11 cellular contexts compared by ENCODE assay signal in genomic region chr18:21099442-21099841, GRCh38. TPM values are rescaled to one million over a fixed set of nuclear protein-coding genes. Genes with fewer than 3 reads are reported as not detected.
DNase-seq lines count a peak whose midpoint lies in the region; ATAC-seq, FAIRE-seq and TF ChIP-seq lines count a peak whose summit lies in the region.
"Had no signal": no experiment of that assay in that cellular context is flagged by ENCODE, and none has a peak within 500 bp of the region (broad histone marks: within the 10 kb centered on the region; RNA-seq: fewer than 3 reads in every experiment).

No MANE protein-coding gene starts in this region.

- peak overlapping the region; percentile 21 for H3K4me3 Mint-ChIP-seq in T-helper 17 cell
- H3K4me3 Mint-ChIP-seq: activated CD8-positive, alpha-beta T cell treated with anti-CD3 and anti-CD28 coated beads for 36 hours had no signal

- peak; percentile 62 for FAIRE-seq in GM12891 (lab: Jason Lieb, UNC)

- DNase-seq in GM12891 (ENCODE audit: insufficient read length, low spot score) = no peak
- no peak for DNase-seq in T-helper 17 cell
- no peak for DNase-seq in NCI-H1436 treated with DMSO at 0.1 percent for 48 hours (lab: John Stamatoyannopoulos, UW)
- DNase-seq in NCI-H446 (lab: John Stamatoyannopoulos, UW) = no peak
- no peak for DNase-seq in NCI-H510A (lab: John Stamatoyannopoulos, UW)
- no peak for DNase-seq in activated effector memory CD4-positive, alpha-beta T cell treated with Interleukin-2 at 50 U/mL for 16 hours
- DNase-seq: activated CD8-positive, alpha-beta T cell treated with anti-CD3 and anti-CD28 coated beads for 36 hours; right lobe of liver; SIG-M5 had no signal

- H3K27ac Mint-ChIP-seq in T-helper 17 cell = peak overlapping the region; percentile 73
- H3K27ac Mint-ChIP-seq: activated CD8-positive, alpha-beta T cell treated with anti-CD3 and anti-CD28 coated beads for 36 hours had no signal

- H3K4me1 Mint-ChIP-seq in T-helper 17 cell = peaks cover 51% of the 10 kb centered on the region

- no peak for TF ChIP-seq POLR2A in GM12891 (IDR thresholded peaks at IDR 0.05; ENCODE audit: low read depth, low read length)

- no peaks in the 10 kb centered on the region for H3K27me3 Mint-ChIP-seq in T-helper 17 cell
- H3K27me3 Mint-ChIP-seq: activated CD8-positive, alpha-beta T cell treated with anti-CD3 and anti-CD28 coated beads for 36 hours had no signal

- peak; percentile 41 for ATAC-seq in GM19468 (IDR thresholded peaks at IDR 0.05; ENCODE audit: extremely low read depth, unreplicated experiment)
- ATAC-seq in HG03025 (IDR thresholded peaks at IDR 0.05; ENCODE audit: low FRiP score, unreplicated experiment) = peak; percentile 82
- peak; percentile 23 for ATAC-seq in T-helper 17 cell
- ATAC-seq: activated CD8-positive, alpha-beta T cell treated with anti-CD3 and anti-CD28 coated beads for 36 hours; right lobe of liver had no signal

- H3K36me3 Mint-ChIP-seq in T-helper 17 cell (ENCODE audit: low read depth) = peaks cover 2% of the 10 kb centered on the region

- no peaks in the 10 kb centered on the region for H3K9me3 ChIP-seq in T-helper 17 cell (ENCODE audit: control insufficient read depth, low read length, poor library complexity, severe bottlenecking)
- H3K9me3 ChIP-seq: right lobe of liver had no signal

TF ChIP-seq in GM12891, 5 proteins besides CTCF, POLR2A, EP300 and RAD21:
- TF ChIP-seq PAX5 (IDR thresholded peaks at IDR 0.05; ENCODE audit: insufficient read depth, low read length, severe bottlenecking) = peak; percentile 56
- peak; percentile 40; the same call in 1 of the 2 replicates for TF ChIP-seq SPI1 (IDR thresholded peaks at IDR 0.05; ENCODE audit: low read depth, low read length)
- no peak for TF ChIP-seq TAF1 (IDR thresholded peaks at IDR 0.05; ENCODE audit: low read depth, low read length)
- TF ChIP-seq POLR2AphosphoS5 (IDR thresholded peaks at IDR 0.05; ENCODE audit: low read depth, low read length) = no peak
- no peak for TF ChIP-seq POU2F2 (IDR thresholded peaks at IDR 0.05; ENCODE audit: low read depth, low read length)

RNA-seq across cellular contexts. Expression of gene ROCK1, which starts 12.2 kb away (rescaled TPM):
- 21.2 TPM for polyA plus RNA-seq in GM12891 (2012; ENCODE audit: low read depth, missing spikeins)
- total RNA-seq in T-helper 17 cell = 100 to 1,000 TPM; 109 to 114 TPM

Comparison
In these comparisons a context has a peak if more than half of its experiments do, and no peak if none do; other contexts are left out.
1. ATAC-seq: peak in every context shown above with its lines; median percentile 82 in HG03025; 41 in GM19468; 23 in T-helper 17 cell.